20 cellular contexts compared by ENCODE assay signal in the genomic region with DNA sequence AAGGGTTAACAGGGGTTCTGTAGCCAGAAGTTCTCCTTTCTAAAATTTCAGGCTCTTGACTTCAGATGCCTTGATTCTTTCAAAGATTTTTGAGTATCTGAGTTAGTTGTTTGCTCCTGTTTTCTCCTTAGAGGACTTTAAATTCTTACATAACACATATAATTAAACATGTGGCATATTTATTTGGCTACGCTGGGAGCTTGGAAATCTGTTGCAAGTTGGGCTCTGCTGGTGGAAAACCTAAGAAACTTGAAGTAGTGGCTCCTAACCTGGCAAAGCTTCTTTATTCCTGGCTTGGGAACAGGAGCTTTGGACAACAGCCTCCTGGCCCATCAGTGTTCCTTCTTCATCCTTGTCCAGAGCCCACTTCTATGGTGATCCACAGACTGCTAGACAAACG.
"Had no signal": no experiment of that assay in that cellular context is flagged by ENCODE, and none has a peak within 500 bp of the region (broad histone marks: within the 10 kb centered on the region; RNA-seq: fewer than 3 reads in every experiment).

No MANE protein-coding gene starts in this region.

- ATAC-seq: esophagus mucosa; gastrocnemius medialis; left ventricle myocardium superior; lower lobe of right lung; naive thymus-derived CD8-positive, alpha-beta T cell; stimulated activated effector memory CD8-positive, alpha-beta T cell treated with anti-CD3 and anti-CD28 coated beads, Interleukin-12 subunit alpha, Interleukin-12 subunit beta, amount 100 ng/mL, for 72 hours had no signal

- H3K9me3 ChIP-seq: gastrocnemius medialis, lower lobe of right lung, prostate gland, right atrium auricular region, sigmoid colon, stomach, tibial artery had no signal

- DNase-seq: dorsolateral prefrontal cortex; effector CD4-positive, alpha-beta T cell; foreskin fibroblast; gastrocnemius medialis; head of caudate nucleus; left ventricle myocardium superior; lower lobe of right lung; naive thymus-derived CD8-positive, alpha-beta T cell; nephron progenitor cell; nucleus accumbens; sigmoid colon; stimulated activated CD4-positive, alpha-beta T cell treated with anti-CD3 and anti-CD28 coated beads, Interleukin-2, amount 100 ng/mL, for 24 hours; stimulated activated CD4-positive, alpha-beta T cell treated with anti-CD3 and anti-CD28 coated beads, Interleukin-4, amount 100 ng/mL, for 24 hours; stimulated activated naive CD4-positive, alpha-beta T cell treated with Interleukin-2 at 50 U/mL for 16 hours; stomach; tibial artery had no signal

- H3K36me3 ChIP-seq: gastrocnemius medialis, lower lobe of right lung, prostate gland, right atrium auricular region, sigmoid colon, stomach, tibial artery had no signal

- H3K4me3 ChIP-seq: dorsolateral prefrontal cortex, gastrocnemius medialis, lower lobe of right lung, prostate gland, right atrium auricular region, sigmoid colon, stomach, tibial artery had no signal

- H3K27me3 ChIP-seq: dorsolateral prefrontal cortex, gastrocnemius medialis, right atrium auricular region, sigmoid colon, stomach, tibial artery had no signal

- H3K4me1 ChIP-seq: gastrocnemius medialis, lower lobe of right lung, prostate gland, right atrium auricular region, sigmoid colon, stomach, tibial artery had no signal
